ENCODE assay signal across 20 cellular contexts in genomic region chr19:50670102-50670380, GRCh38. TPM values are rescaled to one million over a fixed set of nuclear protein-coding genes. Genes with fewer than 3 reads are reported as not detected.
DNase-seq lines count a peak whose midpoint lies in the region; ATAC-seq, FAIRE-seq and TF ChIP-seq lines count a peak whose summit lies in the region.
"Had no signal": no experiment of that assay in that cellular context is flagged by ENCODE, and none has a peak within 500 bp of the region (broad histone marks: within the 10 kb centered on the region; RNA-seq: fewer than 3 reads in every experiment).

No MANE protein-coding gene starts in this region.

- CTCF ChIA-PET in activated CD4-positive, alpha-beta T cell treated with anti-CD3 and anti-CD28 coated beads, Interleukin-2, amount 10 ng/mL, durations not matched to agents 7 days and 5 days (lab: Charles Lee), result interaction anchor here (0.6 to 0.9 kb wide), 6 partner anchors 9 to 640 kb away, joined by 3 read pairs; no protein-coding TSS in a partner anchor
- CTCF ChIA-PET in activated CD4-positive, alpha-beta T cell treated with anti-CD3 and anti-CD28 coated beads for 36 hours (lab: Charles Lee), result interaction anchor here (0.6 to 2.2 kb wide), 12 partner anchors 10 to 251 kb away, joined by 3 to 8 read pairs (median 3); no protein-coding TSS in a partner anchor
- CTCF ChIA-PET in H1 (lab: Charles Lee; ENCODE audit: partially characterized antibody), result interaction anchor here (0.5 to 3.9 kb wide), 42 partner anchors 10 to 572 kb away, joined by 3 to 28 read pairs (median 5); partner anchors contain the start of genes C19orf81 and CLEC11A

- H4K8ac ChIP-seq in H1 (ENCODE audit: extremely low read depth, insufficient read depth, low read length), result no peak overlapping the region

- H3K27ac ChIP-seq in H1 (ENCODE audit: low read depth, low read length) (no peak overlapping the region), neural progenitor cell (no peak overlapping the region)
- H3K27ac ChIP-seq: 22Rv1; BLaER1 treated with 17β-estradiol and CSF1 and Interleukin-3, amounts not matched to agents 10 nM and 100 nM had no signal

- no peaks in the 10 kb centered on the region for H3K4me1 Mint-ChIP-seq in activated CD4-positive, alpha-beta T cell treated with anti-CD3 and anti-CD28 coated beads, Interleukin-2, amount 10 ng/mL, durations not matched to agents 7 days and 5 days
- no peaks in the 10 kb centered on the region for H3K4me1 Mint-ChIP-seq in activated CD4-positive, alpha-beta T cell treated with anti-CD3 and anti-CD28 coated beads for 36 hours
- H3K4me1 Mint-ChIP-seq in activated T-helper 1 cell treated with anti-CD3 and anti-CD28 coated beads, Interleukin-12 subunit alpha, Interleukin-12 subunit beta, Interleukin-2, Interleukin-4 antibody, amounts not matched to agents 30 ng/mL and 10 ng/mL and 1 ng/mL, durations not matched to agents 14 hours and 24 hours and 36 hours (ENCODE audit: low read depth), result no peaks in the 10 kb centered on the region
- peaks cover 18% of the 10 kb centered on the region for H3K4me1 Mint-ChIP-seq in neural progenitor cell
- H3K4me1 Mint-ChIP-seq: CD14-positive monocyte had no signal

- TF ChIP-seq RAD21 in H1 (IDR thresholded peaks at IDR 0.05 in 1 of 2, conservative IDR thresholded peaks at IDR 0.05 in 1 of 2; ENCODE audit: low read depth in 2 of 2, low read length in 2 of 2), result no peak

- no peaks in the 10 kb centered on the region for H3K9me3 ChIP-seq in H1 (ENCODE audit: insufficient read depth in 2 of 2, low read depth in 1 of 2, low read length in 1 of 2)
- no peaks in the 10 kb centered on the region for H3K9me3 ChIP-seq in neural progenitor cell (ENCODE audit: low read depth)
- H3K9me3 ChIP-seq: BE2C; BLaER1 treated with 17β-estradiol and CSF1 and Interleukin-3, amounts not matched to agents 10 nM and 100 nM had no signal

- DNase-seq in activated CD4-positive, alpha-beta T cell treated with anti-CD3 and anti-CD28 coated beads, Interleukin-2, amount 10 ng/mL, durations not matched to agents 7 days and 5 days, result no peak
- DNase-seq in activated CD4-positive, alpha-beta T cell treated with anti-CD3 and anti-CD28 coated beads for 36 hours, result no peak
- no peak for DNase-seq in activated T-helper 1 cell treated with anti-CD3 and anti-CD28 coated beads, Interleukin-12 subunit alpha, Interleukin-12 subunit beta, Interleukin-2, Interleukin-4 antibody, amounts not matched to agents 30 ng/mL and 10 ng/mL and 1 ng/mL, durations not matched to agents 14 hours and 24 hours and 36 hours (ENCODE audit: low spot score)
- DNase-seq in H1 (ENCODE audit: low read depth in 1 of 2, low spot score in 2 of 2), result no peak
- DNase-seq in neural progenitor cell (ENCODE audit: low spot score), result no peak
- no peak for DNase-seq in epidermal melanocyte (ENCODE audit: insufficient read length, low spot score)
- no peak for DNase-seq in SKM-1 treated with dmso at 0.1 percent for 144 hours (lab: John Stamatoyannopoulos, UW; ENCODE audit: unreplicated experiment)
- DNase-seq: COR-L47, GF-D8, H9 had no signal

- H4K91ac ChIP-seq in H1 (replicated peaks; ENCODE audit: insufficient read length, low read length), result no peak overlapping the region

- no peak overlapping the region for H3K14ac ChIP-seq in H1 (ENCODE audit: insufficient read length)

- H3K36me3 ChIP-seq in H1 (ENCODE audit: control insufficient read depth in 2 of 4, insufficient read depth in 4 of 4, low read length in 3 of 4) (no peaks in the 10 kb centered on the region; a peak in 1 of 8 replicates), neural progenitor cell (no peaks in the 10 kb centered on the region)

- no peak overlapping the region for H3K18ac ChIP-seq in H1 (ENCODE audit: extremely low read depth, low read length)

- no peaks in the 10 kb centered on the region for H3K79me1 ChIP-seq in H1 (ENCODE audit: low read depth, low read length)

- no peak overlapping the region for H3K4me2 ChIP-seq in H1 (ENCODE audit: insufficient read depth in 1 of 2, low read depth in 2 of 2, low read length in 2 of 2)
- no peak overlapping the region for H3K4me2 ChIP-seq in neural progenitor cell
- H3K4me2 ChIP-seq: BLaER1 treated with 17β-estradiol and CSF1 and Interleukin-3, amounts not matched to agents 10 nM and 100 nM had no signal

- H3K23me2 ChIP-seq in H1 (ENCODE audit: low read depth, low read length), result peaks cover 1% of the 10 kb centered on the region; the same call in 1 of the 2 replicates

- H2AK5ac ChIP-seq in H1 (ENCODE audit: low read depth, low read length), result 0 out of 2 replicates have a peak overlapping the region, but pooled peaks have one; percentile 15

- no peak overlapping the region for H2AFZ ChIP-seq in H1 (ENCODE audit: low read length)
- no peak overlapping the region for H2AFZ ChIP-seq in neural progenitor cell (replicated peaks)

- H2BK15ac ChIP-seq in H1 (ENCODE audit: low read length), result no peak overlapping the region

- no peak for TF ChIP-seq POLR2A in H1 (IDR thresholded peaks at IDR 0.05; ENCODE audit: control extremely low read depth in 1 of 2, low read depth in 2 of 2, low read length in 2 of 2)

- WGBS in H1 (ENCODE audit: extremely low coverage in 1 of 2, insufficient coverage in 1 of 2, insufficient read length in 1 of 2, insufficient replicate concordance in 2 of 2, low coverage in 1 of 2, low lambda C conversion rate in 2 of 2, missing lambda C conversion rate in 1 of 2), 2 experiments, result 53% methylated on average over 5 of the region's 5 CpGs; no CpG with 5 or more reads in 1 of the 2 experiments

- H3F3A ChIP-seq in neural progenitor cell (ENCODE audit: low read depth), result no peaks in the 10 kb centered on the region

- H3K4ac ChIP-seq in H1 (replicated peaks; ENCODE audit: insufficient read length, low read depth, low read length), result no peak overlapping the region

- H3K36me3 Mint-ChIP-seq in activated CD4-positive, alpha-beta T cell treated with anti-CD3 and anti-CD28 coated beads, Interleukin-2, amount 10 ng/mL, durations not matched to agents 7 days and 5 days (ENCODE audit: low read depth), result no peaks in the 10 kb centered on the region
- no peaks in the 10 kb centered on the region for H3K36me3 Mint-ChIP-seq in activated CD4-positive, alpha-beta T cell treated with anti-CD3 and anti-CD28 coated beads for 36 hours (ENCODE audit: low read depth)
- H3K36me3 Mint-ChIP-seq in activated T-helper 1 cell treated with anti-CD3 and anti-CD28 coated beads, Interleukin-12 subunit alpha, Interleukin-12 subunit beta, Interleukin-2, Interleukin-4 antibody, amounts not matched to agents 30 ng/mL and 10 ng/mL and 1 ng/mL, durations not matched to agents 14 hours and 24 hours and 36 hours (ENCODE audit: low read depth), result no peaks in the 10 kb centered on the region
- H3K36me3 Mint-ChIP-seq in neural progenitor cell, result no peaks in the 10 kb centered on the region

- no peaks in the 10 kb centered on the region for H3K79me2 ChIP-seq in H1 (ENCODE audit: control insufficient read depth in 1 of 2, insufficient read depth in 2 of 2, low read length in 2 of 2)
- no peaks in the 10 kb centered on the region for H3K79me2 ChIP-seq in neural progenitor cell (ENCODE audit: low read depth)

- intact Hi-C loops in activated CD4-positive, alpha-beta T cell treated with anti-CD3 and anti-CD28 coated beads for 36 hours (cut with DNase I, micrococcal nuclease), result no loop called here
- intact Hi-C loops in activated T-helper 1 cell treated with anti-CD3 and anti-CD28 coated beads, Interleukin-12 subunit alpha, Interleukin-12 subunit beta, Interleukin-2, Interleukin-4 antibody, amounts not matched to agents 30 ng/mL and 10 ng/mL and 1 ng/mL, durations not matched to agents 14 hours and 24 hours and 36 hours (cut with micrococcal nuclease), result no loop called here

- FAIRE-seq in H1 (lab: Jason Lieb, UNC), result no peak
- FAIRE-seq: A204.1, GM12891, GM18507 had no signal

- H3K4me3 ChIP-seq in H1 (ENCODE audit: extremely low read depth in 1 of 4, insufficient read depth in 2 of 4, low read depth in 3 of 4, low read length in 4 of 4) (no peak overlapping the region), neural progenitor cell (no peak overlapping the region)
- H3K4me3 ChIP-seq: BLaER1 treated with 17β-estradiol and CSF1 and Interleukin-3, amounts not matched to agents 10 nM and 100 nM had no signal

- H3K56ac ChIP-seq in H1 (replicated peaks; ENCODE audit: insufficient read length, low read depth, low read length), result no peak overlapping the region

- H3K9me3 Mint-ChIP-seq in activated CD4-positive, alpha-beta T cell treated with anti-CD3 and anti-CD28 coated beads, Interleukin-2, amount 10 ng/mL, durations not matched to agents 7 days and 5 days, result no peaks in the 10 kb centered on the region
- no peaks in the 10 kb centered on the region for H3K9me3 Mint-ChIP-seq in activated CD4-positive, alpha-beta T cell treated with anti-CD3 and anti-CD28 coated beads for 36 hours (ENCODE audit: low read depth)
- no peaks in the 10 kb centered on the region for H3K9me3 Mint-ChIP-seq in activated T-helper 1 cell treated with anti-CD3 and anti-CD28 coated beads, Interleukin-12 subunit alpha, Interleukin-12 subunit beta, Interleukin-2, Interleukin-4 antibody, amounts not matched to agents 30 ng/mL and 10 ng/mL and 1 ng/mL, durations not matched to agents 14 hours and 24 hours and 36 hours
- no peaks in the 10 kb centered on the region for H3K9me3 Mint-ChIP-seq in neural progenitor cell

- TF ChIP-seq EP300 in H1 (IDR thresholded peaks at IDR 0.05; ENCODE audit: borderline replicate concordance in 1 of 2, low read depth in 2 of 2, low read length in 2 of 2), result no peak

- TF ChIP-seq CTCF in H1 (IDR thresholded peaks at IDR 0.05; ENCODE audit: control extremely low read depth in 1 of 3, insufficient read depth in 1 of 3, low read depth in 1 of 3, low read length in 3 of 3) (no peak), neural progenitor cell (IDR thresholded peaks at IDR 0.05) (no peak)

- H3K23ac ChIP-seq in H1 (ENCODE audit: insufficient read length), result no peak overlapping the region

- no peak overlapping the region for H4K5ac ChIP-seq in H1 (ENCODE audit: insufficient read length, low read depth, low read length)

- H2BK5ac ChIP-seq in H1 (ENCODE audit: low read depth, low read length), result no peak overlapping the region

- no peak overlapping the region; a peak in 2 of 7 replicates for H3K9ac ChIP-seq in H1 (replicated peaks in 1 of 4; ENCODE audit: extremely low read depth in 1 of 4, low read depth in 3 of 4, low read length in 3 of 4)
- H3K9ac ChIP-seq in neural progenitor cell, result no peak overlapping the region
- H3K9ac ChIP-seq: BLaER1 treated with 17β-estradiol and CSF1 and Interleukin-3, amounts not matched to agents 10 nM and 100 nM had no signal

- H4K20me1 ChIP-seq in H1 (replicated peaks in 1 of 2; ENCODE audit: control insufficient read depth in 1 of 2, insufficient read depth in 2 of 2, low read length in 2 of 2), result peaks cover 0 to 4% of the 10 kb centered on the region in 2 experiments
- H4K20me1 ChIP-seq in neural progenitor cell (ENCODE audit: low read depth), result no peaks in the 10 kb centered on the region

- peak overlapping the region; percentile 61 for H3K27ac Mint-ChIP-seq in activated CD4-positive, alpha-beta T cell treated with anti-CD3 and anti-CD28 coated beads, Interleukin-2, amount 10 ng/mL, durations not matched to agents 7 days and 5 days
- H3K27ac Mint-ChIP-seq in activated CD4-positive, alpha-beta T cell treated with anti-CD3 and anti-CD28 coated beads for 36 hours, result no peak overlapping the region
- H3K27ac Mint-ChIP-seq in activated T-helper 1 cell treated with anti-CD3 and anti-CD28 coated beads, Interleukin-12 subunit alpha, Interleukin-12 subunit beta, Interleukin-2, Interleukin-4 antibody, amounts not matched to agents 30 ng/mL and 10 ng/mL and 1 ng/mL, durations not matched to agents 14 hours and 24 hours and 36 hours, result peak overlapping the region; percentile 15
- H3K27ac Mint-ChIP-seq in neural progenitor cell, result peak overlapping the region; percentile 50
- H3K27ac Mint-ChIP-seq: CD14-positive monocyte, H9 had no signal

- peaks cover 33% of the 10 kb centered on the region for H3K27me3 Mint-ChIP-seq in activated CD4-positive, alpha-beta T cell treated with anti-CD3 and anti-CD28 coated beads, Interleukin-2, amount 10 ng/mL, durations not matched to agents 7 days and 5 days
- H3K27me3 Mint-ChIP-seq in activated CD4-positive, alpha-beta T cell treated with anti-CD3 and anti-CD28 coated beads for 36 hours, result peaks cover 37% of the 10 kb centered on the region
- H3K27me3 Mint-ChIP-seq in activated T-helper 1 cell treated with anti-CD3 and anti-CD28 coated beads, Interleukin-12 subunit alpha, Interleukin-12 subunit beta, Interleukin-2, Interleukin-4 antibody, amounts not matched to agents 30 ng/mL and 10 ng/mL and 1 ng/mL, durations not matched to agents 14 hours and 24 hours and 36 hours (ENCODE audit: insufficient read depth), result peaks cover 44% of the 10 kb centered on the region
- H3K27me3 Mint-ChIP-seq in neural progenitor cell (ENCODE audit: insufficient read depth, low read depth), result peaks cover 30% of the 10 kb centered on the region

- peaks cover 0 to 8% (median 4%) of the 10 kb centered on the region in 4 experiments; a peak in 5 of 7 replicates for H3K4me1 ChIP-seq in H1 (replicated peaks in 1 of 4; ENCODE audit: control insufficient read depth in 3 of 4, insufficient read depth in 4 of 4, low read length in 3 of 4)
- no peaks in the 10 kb centered on the region for H3K4me1 ChIP-seq in neural progenitor cell
- H3K4me1 ChIP-seq: BE2C had no signal

- POLR2A ChIA-PET in activated CD4-positive, alpha-beta T cell treated with anti-CD3 and anti-CD28 coated beads, Interleukin-2, amount 10 ng/mL, durations not matched to agents 7 days and 5 days (lab: Charles Lee), result no interaction called here
- POLR2A ChIA-PET in activated CD4-positive, alpha-beta T cell treated with anti-CD3 and anti-CD28 coated beads for 36 hours (lab: Charles Lee), result no interaction called here
- POLR2A ChIA-PET in H1 (lab: Charles Lee; ENCODE audit: partially characterized antibody), result interaction anchor here (0.9 to 1.8 kb wide), 3 partner anchors 10 to 59 kb away, joined by 3 to 14 read pairs (median 3); no protein-coding TSS in a partner anchor

- H2BK120ac ChIP-seq in H1 (replicated peaks; ENCODE audit: low read depth, low read length), result no peak overlapping the region

- no peak overlapping the region for H2BK20ac ChIP-seq in H1 (ENCODE audit: low read length)

- H2BK12ac ChIP-seq in H1 (ENCODE audit: low read depth, low read length), result no peak overlapping the region

- ATAC-seq in activated CD4-positive, alpha-beta T cell treated with anti-CD3 and anti-CD28 coated beads for 36 hours, result no peak
- no peak for ATAC-seq in HG02973 (IDR thresholded peaks at IDR 0.05; ENCODE audit: unreplicated experiment)

- H3K4me3 Mint-ChIP-seq in activated CD4-positive, alpha-beta T cell treated with anti-CD3 and anti-CD28 coated beads, Interleukin-2, amount 10 ng/mL, durations not matched to agents 7 days and 5 days, result no peak overlapping the region
- no peak overlapping the region for H3K4me3 Mint-ChIP-seq in activated CD4-positive, alpha-beta T cell treated with anti-CD3 and anti-CD28 coated beads for 36 hours
- H3K4me3 Mint-ChIP-seq in activated T-helper 1 cell treated with anti-CD3 and anti-CD28 coated beads, Interleukin-12 subunit alpha, Interleukin-12 subunit beta, Interleukin-2, Interleukin-4 antibody, amounts not matched to agents 30 ng/mL and 10 ng/mL and 1 ng/mL, durations not matched to agents 14 hours and 24 hours and 36 hours, result no peak overlapping the region
- peak overlapping the region; percentile 46 for H3K4me3 Mint-ChIP-seq in neural progenitor cell
- H3K4me3 Mint-ChIP-seq: CD4-positive, alpha-beta memory T cell had no signal

- H3K27me3 ChIP-seq in H1 (replicated peaks in 1 of 4; ENCODE audit: control insufficient read depth in 3 of 4, extremely low read depth in 1 of 4, insufficient read depth in 3 of 4, low read length in 3 of 4), result peaks cover 27 to 46% (median 42%) of the 10 kb centered on the region in 4 experiments
- peaks cover 72% of the 10 kb centered on the region for H3K27me3 ChIP-seq in neural progenitor cell
- H3K27me3 ChIP-seq: BE2C had no signal

RNA-seq across cellular contexts. Expression of gene C19orf81, which starts 20.8 kb away (rescaled TPM):
- total RNA-seq in activated CD4-positive, alpha-beta T cell treated with anti-CD3 and anti-CD28 coated beads, Interleukin-2, amount 10 ng/mL, durations not matched to agents 7 days and 5 days, result not detected
- 1 to 10 TPM; 1.3 to 1.7 TPM for total RNA-seq in activated CD4-positive, alpha-beta T cell treated with anti-CD3 and anti-CD28 coated beads for 36 hours
- not detected in 2 replicates for total RNA-seq in activated T-helper 1 cell treated with anti-CD3 and anti-CD28 coated beads, Interleukin-12 subunit alpha, Interleukin-12 subunit beta, Interleukin-2, Interleukin-4 antibody, amounts not matched to agents 30 ng/mL and 10 ng/mL and 1 ng/mL, durations not matched to agents 14 hours and 24 hours and 36 hours
- total RNA-seq in H1 (2021; fragmentation: NEBNext Ultra II Directional; extraction: Animal tissue kit (Norgen Biotek cat#: 25700)), result 11.7 and 14.2 TPM in 2 replicates
- 13.0 and 22.0 TPM in 2 replicates for polyA plus RNA-seq in H1 (2011; rRNA removed)
- 12.6 TPM for polyA plus RNA-seq in H1 (2011; cell fraction: cytosol; rRNA removed)
- 15.7 TPM for polyA plus RNA-seq in H1 (2011; cell fraction: nucleus; rRNA removed)
- 2.5 to 17.3 TPM (median 15.4 TPM) in 4 replicates for polyA plus RNA-seq in H1 (2012, experiment 1 of 2)
- polyA plus RNA-seq in H1 (2012, experiment 2 of 2), result 7.0 TPM
- polyA plus RNA-seq in H1 (2013, experiment 1 of 2), result 20.4 TPM
- polyA plus RNA-seq in H1 (2013, experiment 2 of 2), result 20.0 TPM
- polyA minus RNA-seq in H1 (2011; rRNA and poly(A)+ RNA removed), result not detected in 2 replicates
- polyA minus RNA-seq in H1 (2011; cell fraction: cytosol; rRNA and poly(A)+ RNA removed), result not detected
- 7.5 TPM for polyA minus RNA-seq in H1 (2011; cell fraction: nucleus; rRNA and poly(A)+ RNA removed)
- 1.3 and 6.0 TPM in 2 replicates for total RNA-seq in neural progenitor cell (ENCODE audit: low replicate concordance)
- total RNA-seq: Calu3; CD4-positive, alpha-beta memory T cell had no signal
- polyA plus RNA-seq: CD14-positive monocyte; CD4-positive, alpha-beta memory T cell had no signal

RNA-seq across cellular contexts. Expression of gene SYT3, which starts 30.4 kb away (rescaled TPM):
- not detected for total RNA-seq in activated CD4-positive, alpha-beta T cell treated with anti-CD3 and anti-CD28 coated beads, Interleukin-2, amount 10 ng/mL, durations not matched to agents 7 days and 5 days
- under 1 TPM; 0.11 to 0.16 TPM for total RNA-seq in activated CD4-positive, alpha-beta T cell treated with anti-CD3 and anti-CD28 coated beads for 36 hours
- total RNA-seq in activated T-helper 1 cell treated with anti-CD3 and anti-CD28 coated beads, Interleukin-12 subunit alpha, Interleukin-12 subunit beta, Interleukin-2, Interleukin-4 antibody, amounts not matched to agents 30 ng/mL and 10 ng/mL and 1 ng/mL, durations not matched to agents 14 hours and 24 hours and 36 hours, result not detected in 2 replicates
- 13.9 and 17.3 TPM in 2 replicates for total RNA-seq in H1 (2021; fragmentation: NEBNext Ultra II Directional; extraction: Animal tissue kit (Norgen Biotek cat#: 25700))
- 6.7 and 12.7 TPM in 2 replicates for polyA plus RNA-seq in H1 (2011; rRNA removed)
- 6.2 TPM for polyA plus RNA-seq in H1 (2011; cell fraction: cytosol; rRNA removed)
- 13.0 TPM for polyA plus RNA-seq in H1 (2011; cell fraction: nucleus; rRNA removed)
- 11.9 to 13.7 TPM (median 12.9 TPM) in 4 replicates for polyA plus RNA-seq in H1 (2012, experiment 1 of 2)
- polyA plus RNA-seq in H1 (2012, experiment 2 of 2), result 12.1 TPM
- polyA plus RNA-seq in H1 (2013, experiment 1 of 2), result 11.8 TPM
- polyA plus RNA-seq in H1 (2013, experiment 2 of 2), result 12.4 TPM
- 3.1 and 5.1 TPM in 2 replicates for polyA minus RNA-seq in H1 (2011; rRNA and poly(A)+ RNA removed)
- polyA minus RNA-seq in H1 (2011; cell fraction: cytosol; rRNA and poly(A)+ RNA removed), result 4.0 TPM
- polyA minus RNA-seq in H1 (2011; cell fraction: nucleus; rRNA and poly(A)+ RNA removed), result 4.0 TPM
- 0.41 and 1.1 TPM in 2 replicates for total RNA-seq in neural progenitor cell (ENCODE audit: low replicate concordance)
- total RNA-seq: Calu3; CD4-positive, alpha-beta memory T cell had no signal
- polyA plus RNA-seq: CD14-positive monocyte had no signal

RNA-seq across cellular contexts. Expression of gene SHANK1, which starts 49.6 kb away (rescaled TPM):
- not detected for total RNA-seq in activated CD4-positive, alpha-beta T cell treated with anti-CD3 and anti-CD28 coated beads, Interleukin-2, amount 10 ng/mL, durations not matched to agents 7 days and 5 days
- total RNA-seq in activated CD4-positive, alpha-beta T cell treated with anti-CD3 and anti-CD28 coated beads for 36 hours, result not detected
- total RNA-seq in activated T-helper 1 cell treated with anti-CD3 and anti-CD28 coated beads, Interleukin-12 subunit alpha, Interleukin-12 subunit beta, Interleukin-2, Interleukin-4 antibody, amounts not matched to agents 30 ng/mL and 10 ng/mL and 1 ng/mL, durations not matched to agents 14 hours and 24 hours and 36 hours, result not detected in 2 replicates
- 3.7 and 3.9 TPM in 2 replicates for total RNA-seq in H1 (2021; fragmentation: NEBNext Ultra II Directional; extraction: Animal tissue kit (Norgen Biotek cat#: 25700))
- polyA plus RNA-seq in H1 (2011; rRNA removed), result 1.1 and 1.2 TPM in 2 replicates
- 0.88 TPM for polyA plus RNA-seq in H1 (2011; cell fraction: cytosol; rRNA removed)
- polyA plus RNA-seq in H1 (2011; cell fraction: nucleus; rRNA removed), result 7.0 TPM
- polyA plus RNA-seq in H1 (2012, experiment 1 of 2), result 2.6 to 5.1 TPM (median 3.8 TPM) in 4 replicates
- 1.4 TPM for polyA plus RNA-seq in H1 (2012, experiment 2 of 2)
- polyA plus RNA-seq in H1 (2013, experiment 1 of 2), result 1.8 TPM
- polyA plus RNA-seq in H1 (2013, experiment 2 of 2), result 1.1 TPM
- polyA minus RNA-seq in H1 (2011; rRNA and poly(A)+ RNA removed), result 0.54 and 0.98 TPM in 2 replicates
- polyA minus RNA-seq in H1 (2011; cell fraction: cytosol; rRNA and poly(A)+ RNA removed), result 3.0 TPM
- polyA minus RNA-seq in H1 (2011; cell fraction: nucleus; rRNA and poly(A)+ RNA removed), result 6.6 TPM
- total RNA-seq in neural progenitor cell (ENCODE audit: low replicate concordance), result 1.4 and 2.3 TPM in 2 replicates
- total RNA-seq: Calu3; CD4-positive, alpha-beta memory T cell had no signal
- polyA plus RNA-seq: CD14-positive monocyte; CD4-positive, alpha-beta memory T cell had no signal

RNA-seq across cellular contexts. Expression of gene CLEC11A, which starts 53.1 kb away (rescaled TPM):
- total RNA-seq in activated CD4-positive, alpha-beta T cell treated with anti-CD3 and anti-CD28 coated beads, Interleukin-2, amount 10 ng/mL, durations not matched to agents 7 days and 5 days, result 1 to 10 TPM; 1.3 to 1.5 TPM
- total RNA-seq in activated CD4-positive, alpha-beta T cell treated with anti-CD3 and anti-CD28 coated beads for 36 hours, result 1 to 10 TPM in 1 of 2 experiments, under 1 TPM in 1; 0.64 to 1.0 TPM
- 0.75 and 0.83 TPM in 2 replicates for total RNA-seq in activated T-helper 1 cell treated with anti-CD3 and anti-CD28 coated beads, Interleukin-12 subunit alpha, Interleukin-12 subunit beta, Interleukin-2, Interleukin-4 antibody, amounts not matched to agents 30 ng/mL and 10 ng/mL and 1 ng/mL, durations not matched to agents 14 hours and 24 hours and 36 hours
- 4.3 and 5.2 TPM in 2 replicates for total RNA-seq in H1 (2021; fragmentation: NEBNext Ultra II Directional; extraction: Animal tissue kit (Norgen Biotek cat#: 25700))
- polyA plus RNA-seq in H1 (2011; rRNA removed), result 17.4 and 22.5 TPM in 2 replicates
- 10.3 TPM for polyA plus RNA-seq in H1 (2011; cell fraction: cytosol; rRNA removed)
- 10.3 TPM for polyA plus RNA-seq in H1 (2011; cell fraction: nucleus; rRNA removed)
- 2.7 to 6.2 TPM (median 5.4 TPM) in 4 replicates for polyA plus RNA-seq in H1 (2012, experiment 1 of 2)
- polyA plus RNA-seq in H1 (2012, experiment 2 of 2), result 3.1 TPM
- polyA plus RNA-seq in H1 (2013, experiment 1 of 2), result 7.1 TPM
- polyA plus RNA-seq in H1 (2013, experiment 2 of 2), result 6.2 TPM
- 0.16 TPM in 1 of 2 replicates, not detected in the other for polyA minus RNA-seq in H1 (2011; rRNA and poly(A)+ RNA removed)
- 1.8 TPM for polyA minus RNA-seq in H1 (2011; cell fraction: cytosol; rRNA and poly(A)+ RNA removed)
- 6.7 TPM for polyA minus RNA-seq in H1 (2011; cell fraction: nucleus; rRNA and poly(A)+ RNA removed)
- 0.09 and 3.4 TPM in 2 replicates for total RNA-seq in neural progenitor cell (ENCODE audit: low replicate concordance)
